Comparison of ENCODE assay signal across 12 cellular contexts in the genomic region with DNA sequence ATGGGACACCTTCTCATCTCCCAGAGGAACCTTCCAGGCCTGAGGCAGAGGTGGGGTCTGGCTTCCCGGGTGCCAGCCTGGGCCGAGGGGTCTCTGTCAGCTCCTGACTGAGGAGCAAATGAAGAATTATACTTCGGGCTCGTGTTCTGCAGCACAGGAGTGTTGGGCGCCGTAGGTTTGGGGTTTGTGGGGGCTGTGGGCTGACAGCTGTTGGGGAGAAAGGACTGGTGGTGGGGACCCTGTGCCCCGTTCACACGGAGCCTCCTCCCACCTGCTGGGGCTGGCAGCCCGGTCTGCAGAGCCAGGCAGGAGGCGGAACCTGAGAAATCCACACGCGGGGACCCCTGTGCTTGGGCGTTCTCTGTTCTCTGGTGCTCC. TPM values are rescaled to one million over a fixed set of nuclear protein-coding genes. Genes with fewer than 3 reads are reported as not detected.
DNase-seq lines count a peak whose midpoint lies in the region; ATAC-seq and TF ChIP-seq lines count a peak whose summit lies in the region.
"Had no signal": no experiment of that assay in that cellular context is flagged by ENCODE, and none has a peak within 500 bp of the region (broad histone marks: within the 10 kb centered on the region; RNA-seq: fewer than 3 reads in every experiment).

No MANE protein-coding gene starts in this region.

- H3K27me3 ChIP-seq in BLaER1 treated with 17β-estradiol and CSF1 and Interleukin-3, amounts not matched to agents 10 nM and 100 nM = no peaks in the 10 kb centered on the region
- H3K27me3 ChIP-seq in MM.1S (replicated peaks; ENCODE audit: insufficient read depth, low read length) = no peaks in the 10 kb centered on the region
- H3K27me3 ChIP-seq in lower lobe of right lung (ENCODE audit: low read depth) = no peaks in the 10 kb centered on the region
- no peaks in the 10 kb centered on the region for H3K27me3 ChIP-seq in thyroid gland

- DNase-seq in MM.1S = no peak
- peak; percentile 41 for DNase-seq in lower lobe of right lung
- peak; percentile 53 for DNase-seq in sciatic nerve (ENCODE audit: low spot score)
- no peak for DNase-seq in activated T-cell treated with anti-CD3 and anti-CD28 coated beads, Interleukin-2, amount 50 U/mL, for 1 hour
- DNase-seq in thyroid gland = no peak
- DNase-seq: NCI-H510A treated with DMSO at 0.1 percent for 48 hours had no signal

- no peaks in the 10 kb centered on the region for H3K9me3 ChIP-seq in BLaER1 treated with 17β-estradiol and CSF1 and Interleukin-3, amounts not matched to agents 10 nM and 100 nM (replicated peaks in 1 of 11)
- H3K9me3 ChIP-seq in MM.1S (replicated peaks; ENCODE audit: insufficient read depth, low read length) (no peaks in the 10 kb centered on the region), lower lobe of right lung (no peaks in the 10 kb centered on the region), thyroid gland (no peaks in the 10 kb centered on the region)
- H3K9me3 ChIP-seq: A549, HAP-1 had no signal

- no peaks in the 10 kb centered on the region for H3F3A ChIP-seq in MM.1S (ENCODE audit: insufficient read depth, low read length)

- H4K20me1 ChIP-seq in BLaER1 treated with 17β-estradiol and CSF1 and Interleukin-3, amounts not matched to agents 10 nM and 100 nM = no peaks in the 10 kb centered on the region; a peak in 1 of 22 replicates
- H4K20me1 ChIP-seq in MM.1S (ENCODE audit: insufficient read depth, low read length) = no peaks in the 10 kb centered on the region

- H3K9me2 ChIP-seq in MM.1S (replicated peaks; ENCODE audit: insufficient read depth, low read length) = no peaks in the 10 kb centered on the region

- intact Hi-C loops in lower lobe of right lung (cut with DNase I) (no loop called here), sciatic nerve (cut with DNase I) (no loop called here), thyroid gland (cut with DNase I) (no loop called here)

- WGBS in thyroid gland, 2 donors = 73 to 86% methylated on average over 11 to 13 of the region's 13 CpGs

- peak overlapping the region; percentile 69 for H2AFZ ChIP-seq in MM.1S (ENCODE audit: low read length)
- H2AFZ ChIP-seq: GM23338 had no signal

- H3K36me3 ChIP-seq in BLaER1 treated with 17β-estradiol and CSF1 and Interleukin-3, amounts not matched to agents 10 nM and 100 nM = no peaks in the 10 kb centered on the region
- H3K36me3 ChIP-seq in MM.1S (replicated peaks; ENCODE audit: insufficient read depth, low read length) = no peaks in the 10 kb centered on the region
- no peaks in the 10 kb centered on the region for H3K36me3 ChIP-seq in lower lobe of right lung
- no peaks in the 10 kb centered on the region for H3K36me3 ChIP-seq in thyroid gland
- H3K36me3 ChIP-seq: HAP-1 had no signal

- H3K27ac ChIP-seq in BLaER1 treated with 17β-estradiol and CSF1 and Interleukin-3, amounts not matched to agents 10 nM and 100 nM = no peak overlapping the region
- H3K27ac ChIP-seq in MM.1S (ENCODE audit: low read length) (no peak overlapping the region), lower lobe of right lung (no peak overlapping the region), thyroid gland (no peak overlapping the region)

- no peak for TF ChIP-seq POLR2A in thyroid gland (IDR thresholded peaks at IDR 0.05)

- no peak overlapping the region for H3K9ac ChIP-seq in BLaER1 treated with 17β-estradiol and CSF1 and Interleukin-3, amounts not matched to agents 10 nM and 100 nM
- H3K9ac ChIP-seq in MM.1S (ENCODE audit: low read length) = no peak overlapping the region

- H3K4me2 ChIP-seq in BLaER1 treated with 17β-estradiol and CSF1 and Interleukin-3, amounts not matched to agents 10 nM and 100 nM = peak overlapping the region in 8 of 11 experiments; percentile 24 to 77 (median 52); a peak in 9 of 22 replicates
- peak overlapping the region; percentile 69 for H3K4me2 ChIP-seq in MM.1S (ENCODE audit: low read depth, low read length)

- no peak overlapping the region for H3K4me3 ChIP-seq in BLaER1 treated with 17β-estradiol and CSF1 and Interleukin-3, amounts not matched to agents 10 nM and 100 nM
- H3K4me3 ChIP-seq in MM.1S (ENCODE audit: low read length) = no peak overlapping the region
- H3K4me3 ChIP-seq in lower lobe of right lung = no peak overlapping the region
- H3K4me3 ChIP-seq in thyroid gland (replicated peaks in 1 of 3) = no peak overlapping the region
- H3K4me3 ChIP-seq: HAP-1 had no signal

- no peak for TF ChIP-seq CTCF in MM.1S (IDR thresholded peaks at IDR 0.05; ENCODE audit: low read length)
- no peak for TF ChIP-seq CTCF in lower lobe of right lung (IDR thresholded peaks at IDR 0.05)
- TF ChIP-seq CTCF in thyroid gland (IDR thresholded peaks at IDR 0.05) = no peak

- H3K79me2 ChIP-seq in MM.1S (ENCODE audit: low read length) = no peaks in the 10 kb centered on the region

- ATAC-seq in lower lobe of right lung (no peak), sciatic nerve (no peak), GM18867 (IDR thresholded peaks at IDR 0.05; ENCODE audit: unreplicated experiment) (no peak)

- peaks cover 17 to 59% (median 53%) of the 10 kb centered on the region in 10 experiments for H3K4me1 ChIP-seq in BLaER1 treated with 17β-estradiol and CSF1 and Interleukin-3, amounts not matched to agents 10 nM and 100 nM
- no peaks in the 10 kb centered on the region for H3K4me1 ChIP-seq in MM.1S (ENCODE audit: low read length)
- H3K4me1 ChIP-seq in lower lobe of right lung = peaks cover 4% of the 10 kb centered on the region
- no peaks in the 10 kb centered on the region for H3K4me1 ChIP-seq in thyroid gland
- H3K4me1 ChIP-seq: HAP-1 had no signal

RNA-seq across cellular contexts. Expression of a gene that starts 59.7 kb away (rescaled TPM):
- total RNA-seq in lower lobe of right lung (5.3 TPM), sciatic nerve (16.6 TPM), thyroid gland (1 to 10 TPM in 3 of 4 donors, under 1 TPM in 1; 0.68 to 2.5 (median 1.8) TPM)
- total RNA-seq: CD4-positive, CD25-positive, alpha-beta regulatory T cell had no signal

Comparison
In these comparisons a context has a peak if more than half of its experiments do, and no peak if none do; other contexts are left out.
1. DNase-seq: peak in lower lobe of right lung (single experiment) and sciatic nerve (single experiment); none in MM.1S (single experiment), activated T-cell treated with anti-CD3 and anti-CD28 coated beads, Interleukin-2, amount 50 U/mL, for 1 hour (single experiment) and thyroid gland (0 of 2).